21 cellular contexts compared by ENCODE assay signal in genomic region chr11:2259897-2260451, GRCh38. TPM values are rescaled to one million over a fixed set of nuclear protein-coding genes. Genes with fewer than 3 reads are reported as not detected.
"Had no signal": no experiment of that assay in that cellular context is flagged by ENCODE, and none has a peak within 500 bp of the region (broad histone marks: within the 10 kb centered on the region; RNA-seq: fewer than 3 reads in every experiment).

No MANE protein-coding gene starts in this region.

- H3K27ac Mint-ChIP-seq: activated CD8-positive, alpha-beta T cell treated with anti-CD3 and anti-CD28 coated beads for 36 hours; activated naive CD8-positive, alpha-beta T cell; activated T-cell treated with anti-CD3 and anti-CD28 coated beads, Interleukin-2, amount 50 U/mL, for 72 hours; nephron; WTC11 had no signal

- H3K9me3 Mint-ChIP-seq: activated T-cell treated with anti-CD3 and anti-CD28 coated beads, Interleukin-2, amount 50 U/mL, for 72 hours had no signal

- H3K36me3 Mint-ChIP-seq: activated naive CD8-positive, alpha-beta T cell; WTC11 had no signal

- ATAC-seq: activated CD8-positive, alpha-beta T cell treated with anti-CD3 and anti-CD28 coated beads for 36 hours; activated T-cell treated with anti-CD3 and anti-CD28 coated beads, Interleukin-2, amount 50 U/mL, for 72 hours; body of pancreas; left lobe of liver; WTC11 had no signal

- H3K4me1 ChIP-seq: body of pancreas had no signal

- DNase-seq: activated CD4-positive, alpha-beta T cell treated with anti-CD3 and anti-CD28 coated beads for 48 hours; activated CD8-positive, alpha-beta T cell treated with anti-CD3 and anti-CD28 coated beads for 36 hours; activated T-cell treated with anti-CD3 and anti-CD28 coated beads, Interleukin-2, amount 50 U/mL, for 72 hours; amygdala; caudate nucleus; erythroblast; hypothalamus; mammary epithelial cell; midbrain; nucleus accumbens; small intestine; stimulated activated CD4-positive, alpha-beta T cell treated with anti-CD3 and anti-CD28 coated beads, Interleukin-15, amount 100 ng/mL, for 24 hours; stimulated activated CD4-positive, alpha-beta T cell treated with anti-CD3 and anti-CD28 coated beads, Interleukin-2, amount 100 ng/mL, for 48 hours; stomach had no signal

- H3K4me3 Mint-ChIP-seq: activated CD8-positive, alpha-beta T cell treated with anti-CD3 and anti-CD28 coated beads for 36 hours; activated naive CD8-positive, alpha-beta T cell; activated T-cell treated with anti-CD3 and anti-CD28 coated beads, Interleukin-2, amount 50 U/mL, for 72 hours; nephron; WTC11 had no signal

- H3K27me3 Mint-ChIP-seq: activated CD8-positive, alpha-beta T cell treated with anti-CD3 and anti-CD28 coated beads for 36 hours; activated naive CD8-positive, alpha-beta T cell had no signal

- H3K9me3 ChIP-seq: body of pancreas, stomach, thoracic aorta, upper lobe of left lung had no signal

- H3K36me3 ChIP-seq: stomach, thoracic aorta, upper lobe of left lung had no signal

- H3K27me3 ChIP-seq: body of pancreas, upper lobe of left lung had no signal

- H3K4me1 Mint-ChIP-seq: nephron, WTC11 had no signal

- H3K4me3 ChIP-seq: body of pancreas, stomach, thoracic aorta, upper lobe of left lung had no signal

- H3K27ac ChIP-seq: body of pancreas, stomach, thoracic aorta, upper lobe of left lung had no signal

RNA-seq across cellular contexts. Expression of gene ASCL2, which starts 10.4 kb away (rescaled TPM):
- total RNA-seq: mammary epithelial cell had no signal

RNA-seq across cellular contexts. Expression of gene C11orf21, which starts 41.7 kb away (rescaled TPM):
- total RNA-seq: mammary epithelial cell had no signal

RNA-seq across cellular contexts. Expression of gene TSPAN32, which starts 41.8 kb away (rescaled TPM):
- total RNA-seq: mammary epithelial cell, WTC11 had no signal
